31 cellular contexts compared by ENCODE assay signal in genomic region chr3:190294030-190294429, GRCh38. TPM values are rescaled to one million over a fixed set of nuclear protein-coding genes. Genes with fewer than 3 reads are reported as not detected.
"Had no signal": no experiment of that assay in that cellular context is flagged by ENCODE, and none has a peak within 500 bp of the region (broad histone marks: within the 10 kb centered on the region; RNA-seq: fewer than 3 reads in every experiment).

No MANE protein-coding gene starts in this region.

- H3K9me3 ChIP-seq: MG63, SJSA1, SK-N-SH had no signal

- H3K36me3 ChIP-seq: brain microvascular endothelial cell, cardiac muscle cell, MG63, Peyer's patch, SJSA1 had no signal

- H3K27me3 ChIP-seq: brain microvascular endothelial cell, cardiac muscle cell, MG63, Peyer's patch, SJSA1 had no signal

- DNase-seq: activated B cell treated with CpG ODN at 0.5 μM for 24 hours; activated CD4-positive, alpha-beta memory T cell treated with anti-CD3 and anti-CD28 coated beads for 36 hours; activated CD4-positive, alpha-beta T cell treated with anti-CD3 and anti-CD28 coated beads for 4 hours; activated CD4-positive, alpha-beta T cell treated with anti-CD3 and anti-CD28 coated beads, Interleukin-2, amount 50 U/mL, for 1 hour; activated CD4-positive, CD25-positive, alpha-beta regulatory T cell treated with anti-CD3 and anti-CD28 coated beads, Interleukin-2, amount 50 U/mL, for 72 hours; activated CD8-positive, alpha-beta memory T cell treated with anti-CD3 and anti-CD28 coated beads, Interleukin-2, amount 50 U/mL, for 4 hours; activated gamma-delta T cell treated with Interleukin-2 at 50 U/mL for 16 hours; activated naive CD4-positive, alpha-beta T cell treated with anti-CD3 and anti-CD28 coated beads for 36 hours; activated naive CD8-positive, alpha-beta T cell treated with anti-CD3 and anti-CD28 coated beads, Interleukin-2, amount 50 U/mL, for 24 hours; activated T-cell treated with anti-CD3 and anti-CD28 coated beads for 4 hours; activated T-cell treated with anti-CD3 and anti-CD28 coated beads, Interleukin-2, amount 50 U/mL, for 4 hours; anterior cingulate cortex; brain microvascular endothelial cell; Kasumi-1; MG63; NCI-H1048; NCI-H1105 treated with DMSO at 0.1 percent for 48 hours; NCI-H1436; NCI-H1694; NCI-H1930; NCI-H2081 treated with DMSO at 0.1 percent for 48 hours; NCI-H345; NCI-H524 treated with DMSO at 0.1 percent for 48 hours; PC-3; Peyer's patch; RPMI8226; SHP77 treated with DMSO at 0.1 percent for 48 hours; SK-N-SH had no signal

- H3K4me3 ChIP-seq: cardiac muscle cell, MG63, Peyer's patch, SJSA1 had no signal

- H3K4me2 ChIP-seq: SK-N-SH had no signal

- H3K27ac ChIP-seq: brain microvascular endothelial cell, cardiac muscle cell, Peyer's patch, SJSA1, VCaP had no signal

- H3K9ac ChIP-seq: SK-N-SH had no signal

- H3K4me1 ChIP-seq: Peyer's patch, SJSA1 had no signal

- ATAC-seq: activated naive CD8-positive, alpha-beta T cell treated with anti-CD3 and anti-CD28 coated beads, Interleukin-2, amount 50 U/mL, for 24 hours; activated T-cell treated with anti-CD3 and anti-CD28 coated beads, Interleukin-2, amount 50 U/mL, for 4 hours; PC-3 had no signal

RNA-seq across cellular contexts. Expression of gene CLDN1, which starts 28.2 kb away (rescaled TPM):
- total RNA-seq: activated B cell treated with CpG ODN at 0.5 μM for 24 hours had no signal
